Comparison of ENCODE assay signal across 17 cellular contexts in the genomic region with DNA sequence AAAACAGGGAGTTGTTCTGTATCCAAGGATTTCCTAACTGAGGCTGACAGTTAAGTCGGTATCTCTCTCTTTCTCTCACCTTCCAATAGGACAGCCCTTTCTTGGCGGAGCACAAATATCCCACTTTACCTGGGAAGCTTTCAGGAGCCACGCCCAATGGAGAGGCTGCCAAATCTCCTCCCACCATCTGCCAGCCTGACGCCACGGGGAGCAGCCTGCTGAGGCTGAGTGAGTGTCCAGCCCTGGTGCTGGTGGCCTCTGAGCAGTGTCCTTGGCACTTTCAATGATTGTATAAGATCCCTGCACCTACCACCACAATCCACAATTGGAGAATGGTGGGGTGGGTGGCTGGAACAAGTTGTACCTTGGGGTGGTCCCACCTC. TPM values are rescaled to one million over a fixed set of nuclear protein-coding genes. Genes with fewer than 3 reads are reported as not detected.
DNase-seq lines count a peak whose midpoint lies in the region; ATAC-seq and TF ChIP-seq lines count a peak whose summit lies in the region.
"Had no signal": no experiment of that assay in that cellular context is flagged by ENCODE, and none has a peak within 500 bp of the region (broad histone marks: within the 10 kb centered on the region; RNA-seq: fewer than 3 reads in every experiment).

No MANE protein-coding gene starts in this region.

- no peak for ATAC-seq in GM21786 (IDR thresholded peaks at IDR 0.05; ENCODE audit: unreplicated experiment)
- ATAC-seq: activated CD4-positive, CD25-positive, alpha-beta regulatory T cell treated with anti-CD3 and anti-CD28 coated beads, Interleukin-2, amount 50 U/mL, for 24 hours; esophagus mucosa had no signal

- H3K9ac ChIP-seq in OCI-LY3 (ENCODE audit: low read length) (peak overlapping the region; percentile 12; the same call in 1 of the 2 replicates), stomach smooth muscle (ENCODE audit: low read length in 2 of 2) (no peak overlapping the region)

- no peaks in the 10 kb centered on the region for H4K20me1 ChIP-seq in OCI-LY3 (ENCODE audit: insufficient read depth, low read length)

- no peaks in the 10 kb centered on the region for H3K79me2 ChIP-seq in OCI-LY3 (ENCODE audit: low read length)

- H3K9me3 ChIP-seq in OCI-LY3 (ENCODE audit: insufficient read depth, low read length) (no peaks in the 10 kb centered on the region), stomach smooth muscle (ENCODE audit: control insufficient read depth in 2 of 2, low read length in 2 of 2) (no peaks in the 10 kb centered on the region)
- H3K9me3 ChIP-seq: ovary had no signal

- peak overlapping the region; percentile 32 for H3K4me2 ChIP-seq in OCI-LY3 (ENCODE audit: low read length)

- no peak overlapping the region for H2AFZ ChIP-seq in OCI-LY3 (ENCODE audit: low read depth, low read length)

- H3K27me3 ChIP-seq in OCI-LY3 (ENCODE audit: low read depth, low read length): no peaks in the 10 kb centered on the region
- no peaks in the 10 kb centered on the region for H3K27me3 ChIP-seq in stomach smooth muscle (ENCODE audit: control insufficient read depth in 1 of 2, insufficient read depth in 2 of 2, low read length in 2 of 2)
- H3K27me3 ChIP-seq: ovary had no signal

- H3K36me3 ChIP-seq in OCI-LY3 (replicated peaks; ENCODE audit: low read depth, low read length) (peaks cover 54% of the 10 kb centered on the region), stomach smooth muscle (ENCODE audit: control insufficient read depth in 2 of 2, insufficient read depth in 2 of 2, low read length in 2 of 2) (peaks cover 0 to 10% of the 10 kb centered on the region in 2 donors)
- H3K36me3 ChIP-seq: ovary had no signal

- TF ChIP-seq CTCF in OCI-LY3 (IDR thresholded peaks at IDR 0.05; ENCODE audit: low read depth, low read length): no peak

- DNase-seq in NCI-H446 treated with DMSO at 0.1 percent for 48 hours (lab: John Stamatoyannopoulos, UW) (peak; percentile 8), NCI-H446 (lab: John Stamatoyannopoulos, UW) (no peak), iPS-NIHi7 (ENCODE audit: extremely low spot score) (peak; percentile 22), AG08396 (ENCODE audit: low spot score) (no peak), dermis blood vessel endothelial cell (no peak)
- DNase-seq: activated CD8-positive, alpha-beta memory T cell treated with anti-CD3 and anti-CD28 coated beads, Interleukin-2, amount 50 U/mL, for 4 hours; activated naive CD4-positive, alpha-beta T cell; CD4-positive, CD25-positive, alpha-beta regulatory T cell; islet precursor cell; NCI-H1417 treated with DMSO at 0.1 percent for 48 hours; ovary; Right ventricle myocardium superior had no signal

- H3K27ac ChIP-seq in OCI-LY3 (ENCODE audit: low read length): peak overlapping the region; percentile 55
- H3K27ac ChIP-seq in stomach smooth muscle (ENCODE audit: low read length): peak overlapping the region; percentile 18

- H3K4me3 ChIP-seq in OCI-LY3 (ENCODE audit: low read length) (no peak overlapping the region), stomach smooth muscle (ENCODE audit: low read length in 2 of 2) (no peak overlapping the region)
- H3K4me3 ChIP-seq: ovary had no signal

- H3K4me1 ChIP-seq in OCI-LY3 (ENCODE audit: low read length) (peaks cover 19% of the 10 kb centered on the region), stomach smooth muscle (ENCODE audit: control insufficient read depth, insufficient read depth, low read length) (peaks cover 2% of the 10 kb centered on the region)

RNA-seq across cellular contexts. Expression of a gene that starts 33.7 kb away (rescaled TPM):
- 0.47 TPM in 1 of 2 replicates, not detected in the other for total RNA-seq in dermis blood vessel endothelial cell
- total RNA-seq: CD4-positive, CD25-positive, alpha-beta regulatory T cell had no signal

Comparison
In these comparisons a context has a peak if more than half of its experiments do, and no peak if none do; other contexts are left out.
1. DNase-seq: peak in NCI-H446 treated with DMSO at 0.1 percent for 48 hours (single experiment) and iPS-NIHi7 (single experiment); none in NCI-H446 (0 of 2), AG08396 (single experiment) and dermis blood vessel endothelial cell (single experiment).